ENCODE assay signal across 9 cellular contexts in genomic region chr6:157879034-157879872, GRCh38. TPM values are rescaled to one million over a fixed set of nuclear protein-coding genes. Genes with fewer than 3 reads are reported as not detected.
DNase-seq lines count a peak whose midpoint lies in the region; ATAC-seq and TF ChIP-seq lines count a peak whose summit lies in the region.
"Had no signal": no experiment of that assay in that cellular context is flagged by ENCODE, and none has a peak within 500 bp of the region (broad histone marks: within the 10 kb centered on the region; RNA-seq: fewer than 3 reads in every experiment).

No MANE protein-coding gene starts in this region.

- dilution Hi-C loops in mammary epithelial cell (cut with HindIII; ENCODE audit: low sequenced_read_pairs), result no loop called here

- H2AFZ ChIP-seq in mammary epithelial cell (ENCODE audit: low read depth, low read length), result no peak overlapping the region

- H3K9me3 Mint-ChIP-seq in naive thymus-derived CD8-positive, alpha-beta T cell, result no peaks in the 10 kb centered on the region

- no peak overlapping the region for H3K4me2 ChIP-seq in mammary epithelial cell (ENCODE audit: insufficient read depth, low read depth, low read length)

- WGBS in mammary epithelial cell (ENCODE audit: low coverage, missing lambda C conversion rate), result 95% methylated on average over 12 of the region's 12 CpGs
- WGBS in adrenal gland, 4 donors, result 92 to 95% (median 93%) methylated on average over 12 of the region's 12 CpGs

- H3K9ac ChIP-seq in mammary epithelial cell (ENCODE audit: insufficient read depth, low read length), result no peak overlapping the region

- no TSS peak for BruUV-seq in mammary epithelial cell (replicated peaks; lab: Mats Ljungman, UMichigan)

- in situ Hi-C loops in mammary epithelial cell (cut with MboI; ENCODE audit: low sequenced_read_pairs in 2 of 2), result loop anchor here (5.0 to 25.0 kb wide), 2 partner anchors 122 to 567 kb away; partner anchors contain the start of gene TMEM242 (in 1 of the 2)

- no peaks in the 10 kb centered on the region for H3K9me3 ChIP-seq in mammary epithelial cell (replicated peaks; ENCODE audit: insufficient read depth, low read length)
- no peaks in the 10 kb centered on the region for H3K9me3 ChIP-seq in adrenal gland (replicated peaks in 1 of 3)

- H3K36me3 ChIP-seq in mammary epithelial cell (ENCODE audit: insufficient read depth, low read length) (peaks cover 38% of the 10 kb centered on the region), adrenal gland (replicated peaks in 1 of 2) (peaks cover 0 to 33% of the 10 kb centered on the region in 2 donors)

- no peak for DNase-seq in naive thymus-derived CD8-positive, alpha-beta T cell
- no peak for DNase-seq in stimulated activated CD4-positive, alpha-beta T cell treated with anti-CD3 and anti-CD28 coated beads, Interleukin-2, amount 100 ng/mL, for 48 hours
- DNase-seq in mammary epithelial cell (no peak), adrenal gland (no peak)
- DNase-seq: NCI-H1436, T1000 had no signal

- TF ChIP-seq CTCF in mammary epithelial cell (conservative IDR thresholded peaks at IDR 0.05 in 1 of 2, IDR thresholded peaks at IDR 0.05 in 1 of 2; ENCODE audit: extremely low read depth in 1 of 2, insufficient read depth in 1 of 2, low read depth in 1 of 2, low read length in 2 of 2) (no peak), adrenal gland (IDR thresholded peaks at IDR 0.05) (no peak)

- no peaks in the 10 kb centered on the region for H3K27me3 Mint-ChIP-seq in naive thymus-derived CD8-positive, alpha-beta T cell

- H3K4me1 ChIP-seq in mammary epithelial cell (ENCODE audit: insufficient read depth, low read length) (no peaks in the 10 kb centered on the region), adrenal gland (replicated peaks in 1 of 2) (no peaks in the 10 kb centered on the region)

- POLR2A ChIA-PET in naive thymus-derived CD8-positive, alpha-beta T cell (lab: Charles Lee), result interaction anchor here (0.6 to 0.9 kb wide), 2 partner anchors 23 to 119 kb away, joined by 3 to 4 read pairs; no protein-coding TSS in a partner anchor

- H3K4me1 Mint-ChIP-seq in naive thymus-derived CD8-positive, alpha-beta T cell, result peaks cover 28 to 71% (median 62%) of the 10 kb centered on the region in 4 donors

- TF ChIP-seq POLR2A in adrenal gland (IDR thresholded peaks at IDR 0.05), result no peak

- H3K79me2 ChIP-seq in mammary epithelial cell (ENCODE audit: insufficient read depth, low read length), result peaks cover 38% of the 10 kb centered on the region

- ATAC-seq in GM19035 (IDR thresholded peaks at IDR 0.05; ENCODE audit: unreplicated experiment), result peak; percentile 89
- ATAC-seq in GM21825 (IDR thresholded peaks at IDR 0.05; ENCODE audit: unreplicated experiment), result peak; percentile 88
- peak; percentile 83 for ATAC-seq in HG03460 (IDR thresholded peaks at IDR 0.05; ENCODE audit: unreplicated experiment)
- ATAC-seq in naive thymus-derived CD8-positive, alpha-beta T cell, result no peak

- H3K27me3 ChIP-seq in mammary epithelial cell (ENCODE audit: insufficient read depth, low read length) (no peaks in the 10 kb centered on the region), adrenal gland (no peaks in the 10 kb centered on the region)

- no peaks in the 10 kb centered on the region for H4K20me1 ChIP-seq in mammary epithelial cell (ENCODE audit: insufficient read depth, low read length)

- H3K4me3 Mint-ChIP-seq in naive thymus-derived CD8-positive, alpha-beta T cell, result no peak overlapping the region

- H3K36me3 Mint-ChIP-seq in naive thymus-derived CD8-positive, alpha-beta T cell, result peaks cover 16 to 78% (median 57%) of the 10 kb centered on the region in 3 donors

- CTCF ChIA-PET in mammary epithelial cell (lab: Charles Lee; ENCODE audit: low non-redundant PET), result no interaction called here

- H3K27ac Mint-ChIP-seq in naive thymus-derived CD8-positive, alpha-beta T cell, result peak overlapping the region in 6 of 10 donors; percentile 4 to 86 (median 68)

- no peak overlapping the region for H3K4me3 ChIP-seq in mammary epithelial cell (replicated peaks in 1 of 3; ENCODE audit: insufficient read depth in 1 of 3, low read depth in 2 of 3, low read length in 3 of 3)
- H3K4me3 ChIP-seq in adrenal gland, result no peak overlapping the region

- H3K27ac ChIP-seq in mammary epithelial cell (ENCODE audit: insufficient read depth, low read depth, low read length) (no peak overlapping the region), adrenal gland (no peak overlapping the region)

- intact Hi-C loops in mammary epithelial cell (cut with micrococcal nuclease), result loop anchor here (10.0 kb wide), 1 partner anchor 564 kb away; no protein-coding TSS in a partner anchor
- intact Hi-C loops in adrenal gland (cut with DNase I), result loop anchor here in 1 of 2 donors (10.0 kb wide), 1 partner anchor 54 kb away; the partner anchor contains the start of gene SNX9

RNA-seq across cellular contexts. Expression of gene SNX9, which starts 56.2 kb away (rescaled TPM):
- total RNA-seq in naive thymus-derived CD8-positive, alpha-beta T cell, result 10 to 100 TPM; 38.2 TPM
- 10 to 100 TPM; 15.6 to 32.8 (median 19.7) TPM for polyA plus RNA-seq in naive thymus-derived CD8-positive, alpha-beta T cell
- 10 to 100 TPM; 31.5 to 59.0 TPM for total RNA-seq in mammary epithelial cell
- polyA plus RNA-seq in mammary epithelial cell, result 42.5 TPM
- 24.8 TPM for polyA minus RNA-seq in mammary epithelial cell
- 10 to 100 TPM; 42.2 to 59.6 (median 52.3) TPM for total RNA-seq in adrenal gland
- 10 to 100 TPM; 27.7 to 49.9 (median 38.1) TPM for polyA plus RNA-seq in adrenal gland

Comparison
In these comparisons a context has a peak if more than half of its experiments do, and no peak if none do; other contexts are left out.
1. ATAC-seq: peak in GM19035 (single experiment), GM21825 (single experiment) and HG03460 (single experiment); none in naive thymus-derived CD8-positive, alpha-beta T cell (0 of 2).